In genomic region chr5:123906698-123907295, GRCh38 we compare ENCODE assay signal across 2 cellular contexts.
TF ChIP-seq lines count a peak whose summit lies in the region.

No MANE protein-coding gene starts in this region.

TF ChIP-seq in HepG2, 621 proteins besides CTCF, POLR2A, EP300 and RAD21 (continued from another document):
- TF ChIP-seq ZNF274 (CRISPR knock-in tag; IDR thresholded peaks at IDR 0.05) (no peak), MAFF (IDR thresholded peaks at IDR 0.05; ENCODE audit: low read depth, low read length) (peak; percentile 90), ZNF687 (CRISPR knock-in tag; IDR thresholded peaks at IDR 0.05) (no peak), MAFK (conservative IDR thresholded peaks at IDR 0.05 in 1 of 2, IDR thresholded peaks at IDR 0.05 in 1 of 2; ENCODE audit: low read length in 2 of 2) (peak; percentile 80 to 93), PCBP1 (IDR thresholded peaks at IDR 0.05; ENCODE audit: borderline replicate concordance, low read depth, low read length) (no peak), NFYB (CRISPR knock-in tag; IDR thresholded peaks at IDR 0.05) (no peak), GATAD2A (CRISPR knock-in tag; IDR thresholded peaks at IDR 0.05) (no peak), TIGD3 (CRISPR knock-in tag; IDR thresholded peaks at IDR 0.05; ENCODE audit: borderline replicate concordance) (no peak)
- TF ChIP-seq, protein P1, sequence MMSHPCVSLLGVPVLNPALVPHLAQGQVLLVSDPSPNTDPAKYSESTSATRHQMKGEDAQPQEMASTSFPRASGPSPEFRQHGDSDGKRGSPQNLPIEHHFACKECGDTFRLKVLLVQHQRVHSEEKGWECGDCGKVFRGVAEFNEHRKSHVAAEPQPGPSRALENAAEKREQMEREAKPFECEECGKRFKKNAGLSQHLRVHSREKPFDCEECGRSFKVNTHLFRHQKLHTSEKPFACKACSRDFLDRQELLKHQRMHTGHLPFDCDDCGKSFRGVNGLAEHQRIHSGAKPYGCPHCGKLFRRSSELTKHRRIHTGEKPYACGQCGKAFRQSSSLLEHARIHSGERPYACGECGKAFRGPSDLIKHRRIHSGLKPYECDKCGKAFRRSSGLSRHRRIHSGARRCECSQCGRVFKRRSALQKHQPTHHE (CRISPR knock-in tag; IDR thresholded peaks at IDR 0.05; ENCODE audit: borderline replicate concordance) = no peak
- TF ChIP-seq, protein P2, sequence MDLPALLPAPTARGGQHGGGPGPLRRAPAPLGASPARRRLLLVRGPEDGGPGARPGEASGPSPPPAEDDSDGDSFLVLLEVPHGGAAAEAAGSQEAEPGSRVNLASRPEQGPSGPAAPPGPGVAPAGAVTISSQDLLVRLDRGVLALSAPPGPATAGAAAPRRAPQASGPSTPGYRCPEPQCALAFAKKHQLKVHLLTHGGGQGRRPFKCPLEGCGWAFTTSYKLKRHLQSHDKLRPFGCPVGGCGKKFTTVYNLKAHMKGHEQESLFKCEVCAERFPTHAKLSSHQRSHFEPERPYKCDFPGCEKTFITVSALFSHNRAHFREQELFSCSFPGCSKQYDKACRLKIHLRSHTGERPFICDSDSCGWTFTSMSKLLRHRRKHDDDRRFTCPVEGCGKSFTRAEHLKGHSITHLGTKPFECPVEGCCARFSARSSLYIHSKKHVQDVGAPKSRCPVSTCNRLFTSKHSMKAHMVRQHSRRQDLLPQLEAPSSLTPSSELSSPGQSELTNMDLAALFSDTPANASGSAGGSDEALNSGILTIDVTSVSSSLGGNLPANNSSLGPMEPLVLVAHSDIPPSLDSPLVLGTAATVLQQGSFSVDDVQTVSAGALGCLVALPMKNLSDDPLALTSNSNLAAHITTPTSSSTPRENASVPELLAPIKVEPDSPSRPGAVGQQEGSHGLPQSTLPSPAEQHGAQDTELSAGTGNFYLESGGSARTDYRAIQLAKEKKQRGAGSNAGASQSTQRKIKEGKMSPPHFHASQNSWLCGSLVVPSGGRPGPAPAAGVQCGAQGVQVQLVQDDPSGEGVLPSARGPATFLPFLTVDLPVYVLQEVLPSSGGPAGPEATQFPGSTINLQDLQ (CRISPR knock-in tag; IDR thresholded peaks at IDR 0.05) = no peak
- TF ChIP-seq, protein P3, sequence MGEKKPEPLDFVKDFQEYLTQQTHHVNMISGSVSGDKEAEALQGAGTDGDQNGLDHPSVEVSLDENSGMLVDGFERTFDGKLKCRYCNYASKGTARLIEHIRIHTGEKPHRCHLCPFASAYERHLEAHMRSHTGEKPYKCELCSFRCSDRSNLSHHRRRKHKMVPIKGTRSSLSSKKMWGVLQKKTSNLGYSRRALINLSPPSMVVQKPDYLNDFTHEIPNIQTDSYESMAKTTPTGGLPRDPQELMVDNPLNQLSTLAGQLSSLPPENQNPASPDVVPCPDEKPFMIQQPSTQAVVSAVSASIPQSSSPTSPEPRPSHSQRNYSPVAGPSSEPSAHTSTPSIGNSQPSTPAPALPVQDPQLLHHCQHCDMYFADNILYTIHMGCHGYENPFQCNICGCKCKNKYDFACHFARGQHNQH (CRISPR knock-in tag; IDR thresholded peaks at IDR 0.05) = no peak

TF ChIP-seq in IMR-90, 13 proteins besides CTCF, POLR2A, EP300 and RAD21:
- TF ChIP-seq MAFK (IDR thresholded peaks at IDR 0.05; ENCODE audit: low read depth, low read length) = peak; percentile 95
- TF ChIP-seq MAZ (IDR thresholded peaks at IDR 0.05; ENCODE audit: borderline replicate concordance, low read depth, low read length) = no peak
